2 cellular contexts compared by ENCODE assay signal in the genomic region with DNA sequence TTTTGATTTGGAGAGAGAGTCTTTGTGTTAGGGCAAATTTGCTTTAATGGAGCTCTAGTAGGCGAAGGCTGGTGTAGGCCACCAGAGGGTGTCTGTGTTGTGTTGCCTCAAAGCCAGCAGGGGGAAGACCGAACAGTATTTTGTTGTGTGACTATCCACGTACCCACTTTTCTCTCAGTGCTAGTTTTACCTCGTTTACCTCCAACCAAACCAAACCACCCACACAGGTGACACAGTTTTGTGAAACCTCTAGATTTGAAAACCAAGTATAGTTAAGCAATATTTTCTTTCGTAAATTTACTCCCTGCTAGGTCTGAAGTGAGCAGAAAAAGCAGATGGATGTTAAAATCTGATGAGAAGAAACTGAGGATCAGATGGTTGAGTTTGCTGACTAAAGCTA.
TF ChIP-seq lines count a peak whose summit lies in the region.

No MANE protein-coding gene starts in this region.

TF ChIP-seq in WTC11, 78 proteins besides CTCF, POLR2A, EP300 and RAD21 (continues in another document):
- TF ChIP-seq, protein P1, sequence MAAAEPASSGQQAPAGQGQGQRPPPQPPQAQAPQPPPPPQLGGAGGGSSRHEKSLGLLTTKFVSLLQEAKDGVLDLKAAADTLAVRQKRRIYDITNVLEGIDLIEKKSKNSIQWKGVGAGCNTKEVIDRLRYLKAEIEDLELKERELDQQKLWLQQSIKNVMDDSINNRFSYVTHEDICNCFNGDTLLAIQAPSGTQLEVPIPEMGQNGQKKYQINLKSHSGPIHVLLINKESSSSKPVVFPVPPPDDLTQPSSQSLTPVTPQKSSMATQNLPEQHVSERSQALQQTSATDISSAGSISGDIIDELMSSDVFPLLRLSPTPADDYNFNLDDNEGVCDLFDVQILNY (CRISPR knock-in tag; IDR thresholded peaks at IDR 0.05): no peak
- TF ChIP-seq ZSCAN18 (CRISPR knock-in tag; IDR thresholded peaks at IDR 0.05) (no peak), PRRX2 (CRISPR knock-in tag; IDR thresholded peaks at IDR 0.05) (no peak), ZNF138 (CRISPR knock-in tag; conservative IDR thresholded peaks at IDR 0.05) (no peak), USF2 (CRISPR knock-in tag; IDR thresholded peaks at IDR 0.05) (no peak), TCF7 (CRISPR knock-in tag; IDR thresholded peaks at IDR 0.05; ENCODE audit: low read depth) (no peak), MXD4 (CRISPR knock-in tag; IDR thresholded peaks at IDR 0.05; ENCODE audit: borderline replicate concordance) (no peak), HMGA2 (CRISPR knock-in tag; IDR thresholded peaks at IDR 0.05) (no peak), JUN (CRISPR knock-in tag; IDR thresholded peaks at IDR 0.05) (no peak), ZNF532 (CRISPR knock-in tag; IDR thresholded peaks at IDR 0.05; ENCODE audit: borderline replicate concordance) (no peak), EMX1 (CRISPR knock-in tag; IDR thresholded peaks at IDR 0.05) (no peak), NFATC4 (CRISPR knock-in tag; IDR thresholded peaks at IDR 0.05) (no peak)
- TF ChIP-seq, protein P2, sequence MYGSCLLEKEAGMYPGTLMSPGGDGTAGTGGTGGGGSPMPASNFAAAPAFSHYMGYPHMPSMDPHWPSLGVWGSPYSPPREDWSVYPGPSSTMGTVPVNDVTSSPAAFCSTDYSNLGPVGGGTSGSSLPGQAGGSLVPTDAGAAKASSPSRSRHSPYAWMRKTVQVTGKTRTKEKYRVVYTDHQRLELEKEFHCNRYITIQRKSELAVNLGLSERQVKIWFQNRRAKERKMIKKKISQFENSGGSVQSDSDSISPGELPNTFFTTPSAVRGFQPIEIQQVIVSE (CRISPR knock-in tag; IDR thresholded peaks at IDR 0.05; ENCODE audit: borderline replicate concordance): no peak
- TF ChIP-seq, protein P3, sequence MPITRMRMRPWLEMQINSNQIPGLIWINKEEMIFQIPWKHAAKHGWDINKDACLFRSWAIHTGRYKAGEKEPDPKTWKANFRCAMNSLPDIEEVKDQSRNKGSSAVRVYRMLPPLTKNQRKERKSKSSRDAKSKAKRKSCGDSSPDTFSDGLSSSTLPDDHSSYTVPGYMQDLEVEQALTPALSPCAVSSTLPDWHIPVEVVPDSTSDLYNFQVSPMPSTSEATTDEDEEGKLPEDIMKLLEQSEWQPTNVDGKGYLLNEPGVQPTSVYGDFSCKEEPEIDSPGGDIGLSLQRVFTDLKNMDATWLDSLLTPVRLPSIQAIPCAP (CRISPR knock-in tag; IDR thresholded peaks at IDR 0.05): no peak
- TF ChIP-seq, protein P4, sequence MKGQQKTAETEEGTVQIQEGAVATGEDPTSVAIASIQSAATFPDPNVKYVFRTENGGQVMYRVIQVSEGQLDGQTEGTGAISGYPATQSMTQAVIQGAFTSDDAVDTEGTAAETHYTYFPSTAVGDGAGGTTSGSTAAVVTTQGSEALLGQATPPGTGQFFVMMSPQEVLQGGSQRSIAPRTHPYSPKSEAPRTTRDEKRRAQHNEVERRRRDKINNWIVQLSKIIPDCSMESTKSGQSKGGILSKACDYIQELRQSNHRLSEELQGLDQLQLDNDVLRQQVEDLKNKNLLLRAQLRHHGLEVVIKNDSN (CRISPR knock-in tag; IDR thresholded peaks at IDR 0.05): no peak

TF ChIP-seq in HepG2, 621 proteins besides CTCF, POLR2A, EP300 and RAD21 (continues in another document):
- TF ChIP-seq FOXP1 (IDR thresholded peaks at IDR 0.05): no peak
- TF ChIP-seq FOXP1 (CRISPR knock-in tag; IDR thresholded peaks at IDR 0.05): 0 out of 2 replicates have a peak, but pooled peaks have one; percentile 4
- TF ChIP-seq IKZF1 (IDR thresholded peaks at IDR 0.05): no peak
- no peak for TF ChIP-seq YEATS4 (CRISPR knock-in tag; IDR thresholded peaks at IDR 0.05; ENCODE audit: borderline replicate concordance)
- TF ChIP-seq, protein P5, sequence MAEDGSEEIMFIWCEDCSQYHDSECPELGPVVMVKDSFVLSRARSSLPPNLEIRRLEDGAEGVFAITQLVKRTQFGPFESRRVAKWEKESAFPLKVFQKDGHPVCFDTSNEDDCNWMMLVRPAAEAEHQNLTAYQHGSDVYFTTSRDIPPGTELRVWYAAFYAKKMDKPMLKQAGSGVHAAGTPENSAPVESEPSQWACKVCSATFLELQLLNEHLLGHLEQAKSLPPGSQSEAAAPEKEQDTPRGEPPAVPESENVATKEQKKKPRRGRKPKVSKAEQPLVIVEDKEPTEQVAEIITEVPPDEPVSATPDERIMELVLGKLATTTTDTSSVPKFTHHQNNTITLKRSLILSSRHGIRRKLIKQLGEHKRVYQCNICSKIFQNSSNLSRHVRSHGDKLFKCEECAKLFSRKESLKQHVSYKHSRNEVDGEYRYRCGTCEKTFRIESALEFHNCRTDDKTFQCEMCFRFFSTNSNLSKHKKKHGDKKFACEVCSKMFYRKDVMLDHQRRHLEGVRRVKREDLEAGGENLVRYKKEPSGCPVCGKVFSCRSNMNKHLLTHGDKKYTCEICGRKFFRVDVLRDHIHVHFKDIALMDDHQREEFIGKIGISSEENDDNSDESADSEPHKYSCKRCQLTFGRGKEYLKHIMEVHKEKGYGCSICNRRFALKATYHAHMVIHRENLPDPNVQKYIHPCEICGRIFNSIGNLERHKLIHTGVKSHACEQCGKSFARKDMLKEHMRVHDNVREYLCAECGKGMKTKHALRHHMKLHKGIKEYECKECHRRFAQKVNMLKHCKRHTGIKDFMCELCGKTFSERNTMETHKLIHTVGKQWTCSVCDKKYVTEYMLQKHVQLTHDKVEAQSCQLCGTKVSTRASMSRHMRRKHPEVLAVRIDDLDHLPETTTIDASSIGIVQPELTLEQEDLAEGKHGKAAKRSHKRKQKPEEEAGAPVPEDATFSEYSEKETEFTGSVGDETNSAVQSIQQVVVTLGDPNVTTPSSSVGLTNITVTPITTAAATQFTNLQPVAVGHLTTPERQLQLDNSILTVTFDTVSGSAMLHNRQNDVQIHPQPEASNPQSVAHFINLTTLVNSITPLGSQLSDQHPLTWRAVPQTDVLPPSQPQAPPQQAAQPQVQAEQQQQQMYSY (CRISPR knock-in tag; IDR thresholded peaks at IDR 0.05): no peak
- TF ChIP-seq, protein P6, sequence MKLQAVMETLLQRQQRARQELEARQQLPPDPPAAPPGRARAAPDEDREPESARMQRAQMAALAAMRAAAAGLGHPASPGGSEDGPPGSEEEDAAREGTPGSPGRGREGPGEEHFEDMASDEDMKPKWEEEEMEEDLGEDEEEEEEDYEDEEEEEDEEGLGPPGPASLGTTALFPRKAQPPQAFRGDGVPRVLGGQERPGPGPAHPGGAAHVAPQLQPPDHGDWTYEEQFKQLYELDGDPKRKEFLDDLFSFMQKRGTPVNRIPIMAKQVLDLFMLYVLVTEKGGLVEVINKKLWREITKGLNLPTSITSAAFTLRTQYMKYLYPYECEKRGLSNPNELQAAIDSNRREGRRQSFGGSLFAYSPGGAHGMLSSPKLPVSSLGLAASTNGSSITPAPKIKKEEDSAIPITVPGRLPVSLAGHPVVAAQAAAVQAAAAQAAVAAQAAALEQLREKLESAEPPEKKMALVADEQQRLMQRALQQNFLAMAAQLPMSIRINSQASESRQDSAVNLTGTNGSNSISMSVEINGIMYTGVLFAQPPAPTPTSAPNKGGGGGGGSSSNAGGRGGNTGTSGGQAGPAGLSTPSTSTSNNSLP (IDR thresholded peaks at IDR 0.05; ENCODE audit: low read depth, low read length): 0 out of 2 replicates have a peak, but pooled peaks have one; percentile 19
- TF ChIP-seq SMC3 (IDR thresholded peaks at IDR 0.05; ENCODE audit: low read length): peak; percentile 92
- TF ChIP-seq ZNF629 (CRISPR knock-in tag; conservative IDR thresholded peaks at IDR 0.05): no peak
- TF ChIP-seq FOSL2 (CRISPR knock-in tag; IDR thresholded peaks at IDR 0.05): no peak
- peak; percentile 27; the same call in 1 of the 2 replicates for TF ChIP-seq GATAD2A (CRISPR knock-in tag; IDR thresholded peaks at IDR 0.05)
- no peak for TF ChIP-seq ZNF577 (CRISPR knock-in tag; IDR thresholded peaks at IDR 0.05; ENCODE audit: borderline replicate concordance, low read depth)
- TF ChIP-seq MAFF (IDR thresholded peaks at IDR 0.05; ENCODE audit: low read depth, low read length): no peak
- TF ChIP-seq STAG1 (CRISPR knock-in tag; IDR thresholded peaks at IDR 0.05): peak; percentile 85
- TF ChIP-seq TEAD3 (CRISPR knock-in tag; optimal IDR thresholded peaks at IDR 0.05; ENCODE audit: borderline replicate concordance): peak; percentile 3
- no peak for TF ChIP-seq KLF12 (CRISPR knock-in tag; IDR thresholded peaks at IDR 0.05; ENCODE audit: borderline replicate concordance)
- no peak for TF ChIP-seq ZBTB7B (CRISPR knock-in tag; IDR thresholded peaks at IDR 0.05)
- TF ChIP-seq, protein P7, sequence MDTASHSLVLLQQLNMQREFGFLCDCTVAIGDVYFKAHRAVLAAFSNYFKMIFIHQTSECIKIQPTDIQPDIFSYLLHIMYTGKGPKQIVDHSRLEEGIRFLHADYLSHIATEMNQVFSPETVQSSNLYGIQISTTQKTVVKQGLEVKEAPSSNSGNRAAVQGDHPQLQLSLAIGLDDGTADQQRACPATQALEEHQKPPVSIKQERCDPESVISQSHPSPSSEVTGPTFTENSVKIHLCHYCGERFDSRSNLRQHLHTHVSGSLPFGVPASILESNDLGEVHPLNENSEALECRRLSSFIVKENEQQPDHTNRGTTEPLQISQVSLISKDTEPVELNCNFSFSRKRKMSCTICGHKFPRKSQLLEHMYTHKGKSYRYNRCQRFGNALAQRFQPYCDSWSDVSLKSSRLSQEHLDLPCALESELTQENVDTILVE (CRISPR knock-in tag; IDR thresholded peaks at IDR 0.05): peak; percentile 27; the same call in 1 of the 2 replicates
- no peak for TF ChIP-seq ZNF468 (CRISPR knock-in tag; IDR thresholded peaks at IDR 0.05)
- no peak for TF ChIP-seq SAFB2 (CRISPR knock-in tag; IDR thresholded peaks at IDR 0.05; ENCODE audit: borderline replicate concordance, low read depth)
- TF ChIP-seq ZNF614 (CRISPR knock-in tag; IDR thresholded peaks at IDR 0.05; ENCODE audit: borderline replicate concordance): peak; percentile 33; the same call in 1 of the 2 replicates
- no peak for TF ChIP-seq RELA (CRISPR knock-in tag; IDR thresholded peaks at IDR 0.05)
- TF ChIP-seq ZKSCAN5 (CRISPR knock-in tag; IDR thresholded peaks at IDR 0.05): no peak
- TF ChIP-seq ZNF83 (CRISPR knock-in tag; IDR thresholded peaks at IDR 0.05; ENCODE audit: borderline replicate concordance): no peak
- no peak for TF ChIP-seq GTF3A (CRISPR knock-in tag; conservative IDR thresholded peaks at IDR 0.05)
- TF ChIP-seq ZKSCAN8 (CRISPR knock-in tag; IDR thresholded peaks at IDR 0.05; ENCODE audit: borderline replicate concordance): 0 out of 2 replicates have a peak, but pooled peaks have one; percentile 29
- 0 out of 2 replicates have a peak, but pooled peaks have one; percentile 9 for TF ChIP-seq SOX5 (CRISPR knock-in tag; IDR thresholded peaks at IDR 0.05; ENCODE audit: borderline replicate concordance)
- TF ChIP-seq TGIF2 (CRISPR knock-in tag; IDR thresholded peaks at IDR 0.05): no peak
- TF ChIP-seq MLLT10 (CRISPR knock-in tag; IDR thresholded peaks at IDR 0.05): no peak
- no peak for TF ChIP-seq THAP9 (CRISPR knock-in tag; IDR thresholded peaks at IDR 0.05; ENCODE audit: borderline replicate concordance)
- TF ChIP-seq, protein P8, sequence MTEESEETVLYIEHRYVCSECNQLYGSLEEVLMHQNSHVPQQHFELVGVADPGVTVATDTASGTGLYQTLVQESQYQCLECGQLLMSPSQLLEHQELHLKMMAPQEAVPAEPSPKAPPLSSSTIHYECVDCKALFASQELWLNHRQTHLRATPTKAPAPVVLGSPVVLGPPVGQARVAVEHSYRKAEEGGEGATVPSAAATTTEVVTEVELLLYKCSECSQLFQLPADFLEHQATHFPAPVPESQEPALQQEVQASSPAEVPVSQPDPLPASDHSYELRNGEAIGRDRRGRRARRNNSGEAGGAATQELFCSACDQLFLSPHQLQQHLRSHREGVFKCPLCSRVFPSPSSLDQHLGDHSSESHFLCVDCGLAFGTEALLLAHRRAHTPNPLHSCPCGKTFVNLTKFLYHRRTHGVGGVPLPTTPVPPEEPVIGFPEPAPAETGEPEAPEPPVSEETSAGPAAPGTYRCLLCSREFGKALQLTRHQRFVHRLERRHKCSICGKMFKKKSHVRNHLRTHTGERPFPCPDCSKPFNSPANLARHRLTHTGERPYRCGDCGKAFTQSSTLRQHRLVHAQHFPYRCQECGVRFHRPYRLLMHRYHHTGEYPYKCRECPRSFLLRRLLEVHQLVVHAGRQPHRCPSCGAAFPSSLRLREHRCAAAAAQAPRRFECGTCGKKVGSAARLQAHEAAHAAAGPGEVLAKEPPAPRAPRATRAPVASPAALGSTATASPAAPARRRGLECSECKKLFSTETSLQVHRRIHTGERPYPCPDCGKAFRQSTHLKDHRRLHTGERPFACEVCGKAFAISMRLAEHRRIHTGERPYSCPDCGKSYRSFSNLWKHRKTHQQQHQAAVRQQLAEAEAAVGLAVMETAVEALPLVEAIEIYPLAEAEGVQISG (CRISPR knock-in tag; IDR thresholded peaks at IDR 0.05): peak; percentile 90
- TF ChIP-seq ZNF792 (CRISPR knock-in tag; IDR thresholded peaks at IDR 0.05): 0 out of 2 replicates have a peak, but pooled peaks have one; percentile 19
- no peak for TF ChIP-seq IRF2 (CRISPR knock-in tag; IDR thresholded peaks at IDR 0.05)
- TF ChIP-seq PHF5A (CRISPR knock-in tag; IDR thresholded peaks at IDR 0.05; ENCODE audit: low read depth, unreplicated experiment): no peak
- no peak for TF ChIP-seq ZNF598 (CRISPR knock-in tag; IDR thresholded peaks at IDR 0.05; ENCODE audit: borderline replicate concordance)
- no peak for TF ChIP-seq GPBP1L1 (CRISPR knock-in tag; IDR thresholded peaks at IDR 0.05)
- no peak for TF ChIP-seq KMT2A (CRISPR knock-in tag; IDR thresholded peaks at IDR 0.05)
